1 cellular context compared by ENCODE assay signal in genomic region chr22:41434361-41435003, GRCh38.
TF ChIP-seq lines count a peak whose summit lies in the region.

No MANE protein-coding gene starts in this region.

TF ChIP-seq in K562, 482 proteins besides CTCF, POLR2A, EP300 and RAD21:
- TF ChIP-seq RBFOX2 (IDR thresholded peaks at IDR 0.05; ENCODE audit: low read depth, low read length), result 0 out of 2 replicates have a peak, but pooled peaks have one; percentile 17
